In genomic region chr12:110149104-110149660, GRCh38 we compare ENCODE assay signal across 14 cellular contexts.
"Had no signal": no experiment of that assay in that cellular context is flagged by ENCODE, and none has a peak within 500 bp of the region (broad histone marks: within the 10 kb centered on the region; RNA-seq: fewer than 3 reads in every experiment).

No MANE protein-coding gene starts in this region.

- ATAC-seq: activated CD4-positive, alpha-beta T cell treated with anti-CD3 and anti-CD28 coated beads for 36 hours; activated T-cell treated with anti-CD3 and anti-CD28 coated beads, Interleukin-2, amount 50 U/mL, for 4 hours; lower lobe of right lung; right cardiac atrium had no signal

- H3K4me3 ChIP-seq: ascending aorta, esophagus squamous epithelium, lower lobe of right lung had no signal

- H3K27ac Mint-ChIP-seq: activated CD4-positive, alpha-beta T cell treated with anti-CD3 and anti-CD28 coated beads for 36 hours had no signal

- H3K27me3 ChIP-seq: ascending aorta, esophagus squamous epithelium had no signal

- DNase-seq: activated CD4-positive, alpha-beta T cell treated with anti-CD3 and anti-CD28 coated beads for 36 hours; activated gamma-delta T cell; activated T-cell treated with anti-CD3 and anti-CD28 coated beads, Interleukin-2, amount 50 U/mL, for 4 hours; esophagus squamous epithelium; foreskin fibroblast; glutamatergic neuron; lower lobe of right lung; right cardiac atrium; small intestine; T-helper 9 cell; trophoblast cell had no signal

- H3K27ac ChIP-seq: ascending aorta, esophagus squamous epithelium, lower lobe of right lung had no signal

- H3K27me3 Mint-ChIP-seq: activated CD4-positive, alpha-beta T cell treated with anti-CD3 and anti-CD28 coated beads for 36 hours; naive thymus-derived CD8-positive, alpha-beta T cell had no signal

- H3K4me1 ChIP-seq: ascending aorta, esophagus squamous epithelium, lower lobe of right lung had no signal

- H3K4me3 Mint-ChIP-seq: activated CD4-positive, alpha-beta T cell treated with anti-CD3 and anti-CD28 coated beads for 36 hours; activated T-cell treated with anti-CD3 and anti-CD28 coated beads, Interleukin-2, amount 50 U/mL, for 4 hours had no signal

- FAIRE-seq: bronchial epithelial cell, small intestine had no signal

- H3K9me3 ChIP-seq: ascending aorta, esophagus squamous epithelium, lower lobe of right lung had no signal

- H3K9me3 Mint-ChIP-seq: activated T-cell treated with anti-CD3 and anti-CD28 coated beads, Interleukin-2, amount 50 U/mL, for 4 hours; naive thymus-derived CD8-positive, alpha-beta T cell had no signal
